ENCODE assay signal across 8 cellular contexts in genomic region chr10:73159038-73159648, GRCh38. TPM values are rescaled to one million over a fixed set of nuclear protein-coding genes. Genes with fewer than 3 reads are reported as not detected.
DNase-seq lines count a peak whose midpoint lies in the region; ATAC-seq, FAIRE-seq and TF ChIP-seq lines count a peak whose summit lies in the region.

No MANE protein-coding gene starts in this region.

- intact Hi-C loops in adrenal gland (cut with DNase I), result no loop called here

- no peak for TF ChIP-seq POLR2A in adrenal gland (IDR thresholded peaks at IDR 0.05)

- FAIRE-seq in small intestine (lab: Jason Lieb, UNC), result peak; percentile 81

- no peaks in the 10 kb centered on the region for H3K9me3 ChIP-seq in adrenal gland (replicated peaks in 1 of 3)
- H3K9me3 ChIP-seq in small intestine (ENCODE audit: control insufficient read depth, low read depth), result no peaks in the 10 kb centered on the region

- H3K27ac Mint-ChIP-seq in T-cell, result no peak overlapping the region

- H3K4me3 Mint-ChIP-seq in T-cell, result no peak overlapping the region

- H3K36me3 Mint-ChIP-seq in T-cell, result peaks cover 33% of the 10 kb centered on the region

- H3K27ac ChIP-seq in adrenal gland (peak overlapping the region in 1 of 5 donors; percentile 8), small intestine (ENCODE audit: low read depth in 1 of 2, low read length in 1 of 2) (no peak overlapping the region)

- H3K4me3 ChIP-seq in adrenal gland (no peak overlapping the region), small intestine (ENCODE audit: low read depth in 1 of 2, low read length in 2 of 2) (no peak overlapping the region)

- H3K4me1 ChIP-seq in adrenal gland (replicated peaks in 1 of 2) (peaks cover 0 to 18% of the 10 kb centered on the region in 2 donors), small intestine (ENCODE audit: control insufficient read depth in 2 of 2, insufficient read depth in 1 of 2, low read depth in 1 of 2, low read length in 1 of 2) (no peaks in the 10 kb centered on the region)

- H3K36me3 ChIP-seq in adrenal gland (replicated peaks in 1 of 2) (peaks cover 0 to 36% of the 10 kb centered on the region in 2 donors), small intestine (ENCODE audit: control insufficient read depth in 2 of 2, insufficient read depth in 2 of 2, low read length in 2 of 2) (peaks cover 2 to 9% of the 10 kb centered on the region in 2 donors)

- DNase-seq in DMS153 treated with DMSO at 0.1 percent for 48 hours (lab: John Stamatoyannopoulos, UW; ENCODE audit: unreplicated experiment), result peak; percentile 18
- DNase-seq in HuH-7.5 (ENCODE audit: low spot score), result peak; percentile 15
- peak in 33 of 34 experiments; percentile 6 to 60 (median 43) for DNase-seq in T-cell
- peak; percentile 44 to 83 (median 59) for DNase-seq in adrenal gland
- peak; percentile 36 for DNase-seq in hepatic stellate cell (ENCODE audit: low spot score)
- peak; percentile 54 for DNase-seq in small intestine
- no peak for DNase-seq in foreskin melanocyte

- WGBS in adrenal gland, 4 donors, result 3 to 7% (median 5%) methylated on average over 5 of the region's 5 CpGs
- WGBS in small intestine, 3 donors, result 5 to 7% (median 6%) methylated on average over 5 of the region's 5 CpGs

- POLR2A ChIA-PET in T-cell (lab: Charles Lee), result interaction anchor here in 1 of 2 donors (0.8 kb wide), 1 partner anchor 13 kb away, joined by 3 read pairs; no protein-coding TSS in a partner anchor

- TF ChIP-seq CTCF in adrenal gland (IDR thresholded peaks at IDR 0.05), result peak; percentile 57 to 82 (median 74)

- no peaks in the 10 kb centered on the region for H3K27me3 Mint-ChIP-seq in T-cell

- H3K27me3 ChIP-seq in adrenal gland, result no peaks in the 10 kb centered on the region
- H3K27me3 ChIP-seq in small intestine (ENCODE audit: control insufficient read depth in 2 of 2, insufficient read depth in 2 of 2, low read length in 2 of 2), result no peaks in the 10 kb centered on the region

- ATAC-seq in T-cell (replicated peaks in 1 of 4) (peak in 3 of 4 experiments; percentile 16 to 70 (median 58)), HG03565 (IDR thresholded peaks at IDR 0.05; ENCODE audit: unreplicated experiment) (no peak)

- no peaks in the 10 kb centered on the region for H3K9me3 Mint-ChIP-seq in T-cell

- peaks cover 37 to 38% (median 37%) of the 10 kb centered on the region in 3 donors for H3K4me1 Mint-ChIP-seq in T-cell

- CTCF ChIA-PET in T-cell (lab: Charles Lee), result interaction anchor here (0.5 to 3.7 kb wide), 14 partner anchors 9 to 1981 kb away, joined by 3 to 48 read pairs (median 4); partner anchors contain the start of genes P4HA1 (in 2 of the 2), CFAP70 (in 1 of the 2) and NUDT13 (in 1 of the 2)

RNA-seq across cellular contexts. Expression of gene ECD, which starts 8.7 kb away (rescaled TPM):
- total RNA-seq in T-cell, result 10 to 100 TPM; 26.3 to 46.8 (median 31.2) TPM
- 10 to 100 TPM; 22.6 to 39.3 (median 28.3) TPM for total RNA-seq in adrenal gland
- 10 to 100 TPM in 2 of 3 donors, 1 to 10 TPM in 1; 6.4 to 40.7 (median 14.0) TPM for polyA plus RNA-seq in adrenal gland
- polyA plus RNA-seq in small intestine, result 10 to 100 TPM in 1 of 3 donors, 1 to 10 TPM in 2; 7.4 to 10.5 (median 8.4) TPM

RNA-seq across cellular contexts. Expression of gene FAM149B1, which starts 8.8 kb away (rescaled TPM):
- total RNA-seq in T-cell (10 to 100 TPM; 14.0 to 16.6 (median 15.8) TPM), adrenal gland (10 to 100 TPM; 10.9 to 33.7 (median 18.6) TPM)
- polyA plus RNA-seq in adrenal gland (10 to 100 TPM; 23.2 to 33.8 (median 31.7) TPM), small intestine (10 to 100 TPM; 13.2 to 19.9 (median 13.7) TPM)

RNA-seq across cellular contexts. Expression of gene NUDT13, which starts 48.9 kb away (rescaled TPM):
- total RNA-seq in T-cell (1 to 10 TPM in 4 of 5 donors, under 1 TPM in 1; 0.49 to 3.3 (median 2.2) TPM), adrenal gland (1 to 10 TPM; 1.0 to 5.1 (median 3.1) TPM)
- polyA plus RNA-seq in adrenal gland (1 to 10 TPM; 2.3 to 6.1 (median 2.7) TPM), small intestine (1 to 10 TPM; 1.9 to 2.4 (median 2.0) TPM)
